In the genomic region with DNA sequence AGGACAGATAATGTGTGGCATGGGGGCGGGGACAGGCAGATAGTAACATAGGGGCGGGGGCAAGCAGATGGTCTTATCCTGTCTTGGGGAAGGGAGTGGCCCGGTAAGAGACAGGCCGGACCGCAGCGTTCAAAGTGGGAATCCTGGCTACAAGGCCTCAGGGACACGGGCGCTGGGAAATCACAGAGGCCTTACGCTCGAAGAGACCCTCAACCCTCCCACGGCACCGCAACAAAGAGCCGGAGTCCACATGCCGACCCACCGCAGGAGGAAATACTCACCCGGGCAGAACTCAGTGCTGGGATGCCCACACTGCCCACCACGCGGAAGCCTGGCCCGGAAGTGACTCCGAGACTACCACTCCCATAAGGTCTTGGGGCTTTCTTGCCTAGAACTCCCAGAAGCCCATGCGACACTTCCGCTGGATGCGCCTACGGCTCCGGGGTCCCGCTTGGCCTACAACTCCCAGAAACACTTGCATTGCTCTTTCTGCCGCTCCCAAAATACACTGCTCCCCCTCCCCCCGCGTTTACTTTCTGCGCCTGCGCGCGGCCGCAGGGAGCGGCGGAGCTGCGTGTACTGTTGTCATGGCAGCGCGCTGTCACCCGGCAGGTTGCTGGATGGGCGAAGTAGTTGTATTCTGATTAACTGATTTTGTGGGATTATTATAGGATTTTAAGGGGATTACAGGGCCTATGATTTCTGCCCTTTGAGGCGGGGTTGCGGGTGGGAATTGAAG, we compare ENCODE assay signal across 8 cellular contexts. TPM values are rescaled to one million over a fixed set of nuclear protein-coding genes. Genes with fewer than 3 reads are reported as not detected.
A peak's percentile ranks its signal among the peaks of the same experiment; 100 is the strongest.
DNase-seq lines count a peak whose midpoint lies in the region; TF ChIP-seq lines count a peak whose summit lies in the region.

CTU1 (minus strand) TSS at position 344 of the 739 bp plus-strand sequence. CDS start 3,840 bp downstream, outside the sequence.

- peak within 1 kb of the TSS; percentile 89 for H3K4me3 ChIP-seq in HFF-Myc (replicated peaks; ENCODE audit: low read depth, low read length)
- H3K4me3 ChIP-seq in suprapubic skin: peak within 1 kb of the TSS; percentile 84

- no peaks in the 10 kb centered on the region for H3K9me3 ChIP-seq in suprapubic skin

- peaks cover 15% of the 10 kb centered on the region for H3K36me3 ChIP-seq in suprapubic skin

- no peak for TF ChIP-seq POLR2A in suprapubic skin (IDR thresholded peaks at IDR 0.05)

- DNase-seq in GM03348 (ENCODE audit: low spot score) (peak; percentile 99), HFF-Myc (ENCODE audit: extremely low read depth, low read depth) (peak; percentile 99), NAMALWA (ENCODE audit: low spot score) (peak; percentile 99), SK-N-DZ (ENCODE audit: low spot score) (peak; percentile 97), germinal center (ENCODE audit: low spot score) (peak; percentile 96), non-pigmented ciliary epithelial cell (ENCODE audit: low read depth) (peak; percentile 98), suprapubic skin (ENCODE audit: low spot score in 2 of 2) (peak; percentile 98 to 99)
- peak; percentile 98 for DNase-seq in activated naive CD4-positive, alpha-beta T cell treated with anti-CD3 and anti-CD28 coated beads, Interleukin-2, amount 50 U/mL, for 16 hours

- no peak for TF ChIP-seq CTCF in HFF-Myc (IDR thresholded peaks at IDR 0.05; ENCODE audit: low read depth, low read length, missing control alignments)
- no peak for TF ChIP-seq CTCF in suprapubic skin (IDR thresholded peaks at IDR 0.05)

- no peak for TF ChIP-seq EP300 in suprapubic skin (IDR thresholded peaks at IDR 0.05)

- peaks cover 22% of the 10 kb centered on the region for H3K4me1 ChIP-seq in suprapubic skin

- H3K27me3 ChIP-seq in suprapubic skin: no peaks in the 10 kb centered on the region

- WGBS in suprapubic skin: under 1% methylated on average over 35 of the region's 43 CpGs

- H3K27ac ChIP-seq in suprapubic skin: peak within 1 kb of the TSS; percentile 74

RNA-seq across cellular contexts. Expression of gene CTU1, which starts in this region (rescaled TPM):
- 3.9 and 11.5 TPM in 2 replicates for polyA plus RNA-seq in SK-N-DZ (2014; cell fraction: cytosol; rRNA removed)
- 12.4 and 20.1 TPM in 2 replicates for polyA plus RNA-seq in SK-N-DZ (2014; cell fraction: nucleus; rRNA removed)
- 10 to 100 TPM in 3 of 4 donors, 1 to 10 TPM in 1; 7.7 to 14.6 (median 12.9) TPM for total RNA-seq in suprapubic skin

Comparison
In these comparisons a context has a peak if more than half of its experiments do, and no peak if none do; other contexts are left out.
1. Peak in every context shown above with its lines: DNase-seq, H3K4me3 ChIP-seq and H3K27ac ChIP-seq.